In genomic region chr10:46022978-46023702, GRCh38 we compare ENCODE assay signal across 1 cellular context.
TF ChIP-seq lines count a peak whose summit lies in the region.

No MANE protein-coding gene starts in this region.

TF ChIP-seq in HepG2, 621 proteins besides CTCF, POLR2A, EP300 and RAD21 (continued from another document):
- TF ChIP-seq THRA (CRISPR knock-in tag; IDR thresholded peaks at IDR 0.05; ENCODE audit: borderline replicate concordance) = peak; percentile 93
- peak; percentile 77 for TF ChIP-seq ZNF883 (CRISPR knock-in tag; IDR thresholded peaks at IDR 0.05; ENCODE audit: not compliant biosample characterization)
- no peak for TF ChIP-seq ZNF780A (CRISPR knock-in tag; IDR thresholded peaks at IDR 0.05)
- TF ChIP-seq BCL3 (CRISPR knock-in tag; IDR thresholded peaks at IDR 0.05) = peak; percentile 85; the same call in 1 of the 2 replicates
- TF ChIP-seq FOXA1 (IDR thresholded peaks at IDR 0.05) = no peak
- peak; percentile 40 for TF ChIP-seq FOXA1 (CRISPR knock-in tag; IDR thresholded peaks at IDR 0.05)
- no peak for TF ChIP-seq ZKSCAN1 (IDR thresholded peaks at IDR 0.05; ENCODE audit: low read length)
- peak; percentile 85 for TF ChIP-seq ZNF619 (CRISPR knock-in tag; IDR thresholded peaks at IDR 0.05)
- TF ChIP-seq ESRRA (CRISPR knock-in tag; IDR thresholded peaks at IDR 0.05; ENCODE audit: low read depth) = peak; percentile 55; the same call in 1 of the 2 replicates
- peak; percentile 85 for TF ChIP-seq ZNF784 (CRISPR knock-in tag; IDR thresholded peaks at IDR 0.05; ENCODE audit: borderline replicate concordance)
- TF ChIP-seq AHR (CRISPR knock-in tag; IDR thresholded peaks at IDR 0.05) = peak; percentile 70; the same call in 1 of the 2 replicates
- peak; percentile 71; the same call in 1 of the 2 replicates for TF ChIP-seq HBP1 (CRISPR knock-in tag; IDR thresholded peaks at IDR 0.05; ENCODE audit: low read depth)
- TF ChIP-seq KDM3A (CRISPR knock-in tag; IDR thresholded peaks at IDR 0.05; ENCODE audit: low read depth) = peak; percentile 57; the same call in 1 of the 2 replicates
- TF ChIP-seq ETV6 (CRISPR knock-in tag; conservative IDR thresholded peaks at IDR 0.05) = peak; percentile 46; the same call in 1 of the 2 replicates
